8 cellular contexts compared by ENCODE assay signal in the genomic region with DNA sequence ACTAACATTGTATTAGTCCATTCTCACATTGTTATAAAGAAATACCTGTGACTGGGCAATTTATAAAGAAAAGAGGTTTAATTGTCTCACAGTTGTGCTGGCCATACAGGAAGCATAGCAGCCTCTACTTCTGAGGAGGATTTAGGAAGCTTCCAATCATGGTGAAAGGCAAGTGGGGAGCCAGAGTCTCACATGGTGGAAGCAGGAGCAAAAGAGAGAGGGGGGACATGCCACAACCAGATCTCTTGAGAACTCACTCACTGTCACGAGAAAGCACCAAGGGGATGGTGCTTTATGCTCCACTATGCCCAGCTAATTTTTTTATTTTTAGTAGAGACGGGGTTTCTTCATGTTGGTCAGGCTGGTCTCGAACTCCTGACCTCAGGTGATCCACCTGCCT.
"Had no signal": no experiment of that assay in that cellular context is flagged by ENCODE, and none has a peak within 500 bp of the region (broad histone marks: within the 10 kb centered on the region; RNA-seq: fewer than 3 reads in every experiment).

No MANE protein-coding gene starts in this region.

- H3K4me1 Mint-ChIP-seq: GM23338, H9 had no signal

- H3K27ac Mint-ChIP-seq: GM23338, H9, IgD-negative memory B cell had no signal

- H3K27me3 Mint-ChIP-seq: IgD-negative memory B cell had no signal

- H3K9me3 Mint-ChIP-seq: GM23338 had no signal

- ATAC-seq: GM23338, HepG2 had no signal

- H3K4me3 Mint-ChIP-seq: GM23338, H9, IgD-negative memory B cell had no signal

- FAIRE-seq: H1, H54, HepG2 had no signal

- DNase-seq: H9, HCEC 1CT, KBM-7 had no signal
